Comparison of ENCODE assay signal across 8 cellular contexts in the genomic region with DNA sequence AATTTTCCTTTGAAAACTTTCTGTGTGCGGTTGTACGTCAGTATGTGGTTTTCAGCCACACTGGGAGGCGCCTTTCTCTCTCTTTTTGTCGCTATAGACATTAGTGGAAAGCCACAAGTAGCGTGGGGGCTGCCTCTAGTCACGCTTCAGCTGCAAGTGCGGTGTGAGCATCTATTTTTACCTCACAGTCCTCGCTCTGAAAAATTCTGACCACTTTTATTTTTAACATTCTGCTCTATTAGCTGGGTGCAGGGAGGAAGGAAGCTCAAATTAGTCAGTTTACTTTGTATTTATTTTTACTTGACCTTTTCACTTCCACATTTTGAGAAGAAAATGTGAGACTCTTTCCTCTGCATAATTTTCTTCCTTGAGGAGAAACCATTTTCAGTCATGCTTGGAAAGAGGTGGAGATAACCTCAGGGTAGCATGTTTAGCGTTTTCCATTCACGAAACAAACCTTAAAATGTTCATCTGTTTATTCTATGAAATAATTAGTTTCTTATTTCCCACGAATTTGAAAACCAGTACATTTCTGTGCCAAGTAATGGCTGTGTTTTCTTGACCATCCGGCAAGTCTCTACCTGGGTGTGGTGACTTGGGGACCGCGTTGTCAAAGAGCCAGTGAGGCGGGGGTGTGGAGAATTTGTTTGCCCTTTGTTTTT. TPM values are rescaled to one million over a fixed set of nuclear protein-coding genes. Genes with fewer than 3 reads are reported as not detected.
DNase-seq lines count a peak whose midpoint lies in the region; ATAC-seq and TF ChIP-seq lines count a peak whose summit lies in the region.

No MANE protein-coding gene starts in this region.

- no peaks in the 10 kb centered on the region for H3K9me3 Mint-ChIP-seq in T-helper 1 cell treated with Interleukin-12 subunit alpha and Interleukin-12 subunit beta and Interleukin-4 antibody, amounts not matched to agents 30 μg/mL and 1 μg/mL, for 36 hours
- no peaks in the 10 kb centered on the region for H3K9me3 Mint-ChIP-seq in glutamatergic neuron (ENCODE audit: unreplicated experiment)
- H3K9me3 Mint-ChIP-seq in stimulated activated naive CD8-positive, alpha-beta T cell treated with anti-CD3 and anti-CD28 coated beads, Interleukin-15, Interleukin-2, amounts not matched to agents 100 ng/mL and 50 ng/mL, for 24 hours, result no peaks in the 10 kb centered on the region

- intact Hi-C loops in Right ventricle myocardium superior (cut with DNase I), result no loop called here
- intact Hi-C loops in Right ventricle myocardium inferior (cut with DNase I), result no loop called here
- intact Hi-C loops in posterior cingulate gyrus (cut with DNase I), result no loop called here

- H3K27ac Mint-ChIP-seq in T-helper 1 cell treated with Interleukin-12 subunit alpha and Interleukin-12 subunit beta and Interleukin-4 antibody, amounts not matched to agents 30 μg/mL and 1 μg/mL, for 36 hours, result no peak overlapping the region
- peak overlapping the region; percentile 44 for H3K27ac Mint-ChIP-seq in glutamatergic neuron (ENCODE audit: unreplicated experiment)
- peak overlapping the region; percentile 93 for H3K27ac Mint-ChIP-seq in stimulated activated naive CD8-positive, alpha-beta T cell treated with anti-CD3 and anti-CD28 coated beads, Interleukin-15, Interleukin-2, amounts not matched to agents 100 ng/mL and 50 ng/mL, for 24 hours

- DNase-seq in Right ventricle myocardium superior (no peak), Right ventricle myocardium inferior (ENCODE audit: missing footprints) (no peak), glutamatergic neuron (no peak), posterior cingulate gyrus (no peak), mesenteric fat pad (ENCODE audit: low spot score) (no peak)

- ATAC-seq in Right ventricle myocardium superior (ENCODE audit: poor library complexity) (peak; percentile 30), Right ventricle myocardium inferior (no peak), HG03135 (IDR thresholded peaks at IDR 0.05; ENCODE audit: unreplicated experiment) (peak; percentile 71)

- peaks cover 3% of the 10 kb centered on the region for H3K36me3 Mint-ChIP-seq in T-helper 1 cell treated with Interleukin-12 subunit alpha and Interleukin-12 subunit beta and Interleukin-4 antibody, amounts not matched to agents 30 μg/mL and 1 μg/mL, for 36 hours (ENCODE audit: low read depth)
- no peaks in the 10 kb centered on the region for H3K36me3 Mint-ChIP-seq in glutamatergic neuron (ENCODE audit: unreplicated experiment)
- peaks cover 15% of the 10 kb centered on the region for H3K36me3 Mint-ChIP-seq in stimulated activated naive CD8-positive, alpha-beta T cell treated with anti-CD3 and anti-CD28 coated beads, Interleukin-15, Interleukin-2, amounts not matched to agents 100 ng/mL and 50 ng/mL, for 24 hours (ENCODE audit: low read depth)

- no peaks in the 10 kb centered on the region for H3K27me3 Mint-ChIP-seq in T-helper 1 cell treated with Interleukin-12 subunit alpha and Interleukin-12 subunit beta and Interleukin-4 antibody, amounts not matched to agents 30 μg/mL and 1 μg/mL, for 36 hours (ENCODE audit: low read depth)
- H3K27me3 Mint-ChIP-seq in glutamatergic neuron (ENCODE audit: unreplicated experiment), result no peaks in the 10 kb centered on the region
- no peaks in the 10 kb centered on the region for H3K27me3 Mint-ChIP-seq in stimulated activated naive CD8-positive, alpha-beta T cell treated with anti-CD3 and anti-CD28 coated beads, Interleukin-15, Interleukin-2, amounts not matched to agents 100 ng/mL and 50 ng/mL, for 24 hours

- no peak for TF ChIP-seq CTCF in glutamatergic neuron (IDR thresholded peaks at IDR 0.05; ENCODE audit: partially characterized antibody, unreplicated experiment)

- H3K4me1 Mint-ChIP-seq in T-helper 1 cell treated with Interleukin-12 subunit alpha and Interleukin-12 subunit beta and Interleukin-4 antibody, amounts not matched to agents 30 μg/mL and 1 μg/mL, for 36 hours (ENCODE audit: low read depth), result peaks cover 41% of the 10 kb centered on the region
- H3K4me1 Mint-ChIP-seq in glutamatergic neuron (ENCODE audit: low read depth, unreplicated experiment), result peaks cover 39% of the 10 kb centered on the region
- peaks cover 87% of the 10 kb centered on the region for H3K4me1 Mint-ChIP-seq in stimulated activated naive CD8-positive, alpha-beta T cell treated with anti-CD3 and anti-CD28 coated beads, Interleukin-15, Interleukin-2, amounts not matched to agents 100 ng/mL and 50 ng/mL, for 24 hours (ENCODE audit: low read depth)

- peak overlapping the region; percentile 35 for H3K4me3 Mint-ChIP-seq in T-helper 1 cell treated with Interleukin-12 subunit alpha and Interleukin-12 subunit beta and Interleukin-4 antibody, amounts not matched to agents 30 μg/mL and 1 μg/mL, for 36 hours
- peak overlapping the region; percentile 8 for H3K4me3 Mint-ChIP-seq in glutamatergic neuron (ENCODE audit: unreplicated experiment)
- peak overlapping the region; percentile 79 for H3K4me3 Mint-ChIP-seq in stimulated activated naive CD8-positive, alpha-beta T cell treated with anti-CD3 and anti-CD28 coated beads, Interleukin-15, Interleukin-2, amounts not matched to agents 100 ng/mL and 50 ng/mL, for 24 hours

RNA-seq across cellular contexts. Expression of a gene that starts 35.6 kb away (rescaled TPM):
- total RNA-seq in Right ventricle myocardium superior (11.6 TPM), Right ventricle myocardium inferior (15.1 TPM), glutamatergic neuron (ENCODE audit: unreplicated experiment) (49.2 TPM), mesenteric fat pad (39.6 TPM)

Comparison
In these comparisons a context has a peak if more than half of its experiments do, and no peak if none do; other contexts are left out.
1. H3K4me3 Mint-ChIP-seq: peak in every context shown above with its lines; median percentile 79 in stimulated activated naive CD8-positive, alpha-beta T cell treated with anti-CD3 and anti-CD28 coated beads, Interleukin-15, Interleukin-2, amounts not matched to agents 100 ng/mL and 50 ng/mL, for 24 hours; 35 in T-helper 1 cell treated with Interleukin-12 subunit alpha and Interleukin-12 subunit beta and Interleukin-4 antibody, amounts not matched to agents 30 μg/mL and 1 μg/mL, for 36 hours; 8 in glutamatergic neuron.